Comparison of ENCODE assay signal across 25 cellular contexts in the genomic region with DNA sequence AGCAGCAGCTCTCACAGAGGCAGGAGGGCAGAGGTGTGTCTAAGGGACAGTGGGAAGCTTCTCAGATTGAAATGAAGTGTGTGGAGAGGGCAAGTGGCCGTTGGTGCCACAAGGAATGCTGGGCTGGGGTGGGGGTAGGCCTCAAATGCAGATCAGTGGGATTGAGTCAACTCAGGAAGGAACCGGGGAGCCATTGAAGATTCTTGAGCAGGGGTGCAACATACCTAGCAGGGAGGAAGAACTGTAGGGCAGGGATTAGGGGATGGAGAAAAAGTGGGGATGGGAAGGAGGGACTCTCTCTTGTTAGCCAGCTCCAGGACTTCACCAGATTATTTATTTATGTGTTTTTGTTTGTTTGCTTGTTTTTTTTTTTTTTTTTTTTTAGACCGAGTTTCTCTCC. TPM values are rescaled to one million over a fixed set of nuclear protein-coding genes. Genes with fewer than 3 reads are reported as not detected.
DNase-seq lines count a peak whose midpoint lies in the region; ATAC-seq and TF ChIP-seq lines count a peak whose summit lies in the region.
"Had no signal": no experiment of that assay in that cellular context is flagged by ENCODE, and none has a peak within 500 bp of the region (broad histone marks: within the 10 kb centered on the region; RNA-seq: fewer than 3 reads in every experiment).

No MANE protein-coding gene starts in this region.

- H3K36me3 ChIP-seq in OCI-LY3 (replicated peaks; ENCODE audit: low read depth, low read length) (no peaks in the 10 kb centered on the region), osteoblast (ENCODE audit: insufficient read depth, low read length) (no peaks in the 10 kb centered on the region)
- H3K36me3 ChIP-seq: transverse colon had no signal

- peaks cover 0 to 2% of the 10 kb centered on the region in 2 donors for H3K36me3 Mint-ChIP-seq in activated naive CD4-positive, alpha-beta T cell treated with anti-CD3 and anti-CD28 coated beads, Interleukin-2, amount 50 U/mL, for 72 hours
- H3K36me3 Mint-ChIP-seq in brain: no peaks in the 10 kb centered on the region
- H3K36me3 Mint-ChIP-seq: IgD-negative memory B cell had no signal

- H4K20me1 ChIP-seq in OCI-LY3 (ENCODE audit: insufficient read depth, low read length): no peaks in the 10 kb centered on the region
- H4K20me1 ChIP-seq in osteoblast (ENCODE audit: insufficient read depth, low read length): peaks cover 14% of the 10 kb centered on the region

- TF ChIP-seq CTCF in OCI-LY3 (IDR thresholded peaks at IDR 0.05; ENCODE audit: low read depth, low read length) (no peak), brain (conservative IDR thresholded peaks at IDR 0.05) (no peak), osteoblast (IDR thresholded peaks at IDR 0.05; ENCODE audit: extremely low read depth, low read depth, low read length) (no peak)

- H3K9me3 ChIP-seq in OCI-LY3 (ENCODE audit: insufficient read depth, low read length) (no peaks in the 10 kb centered on the region), osteoblast (ENCODE audit: low read depth, low read length) (no peaks in the 10 kb centered on the region)
- H3K9me3 ChIP-seq: Caco-2, transverse colon had no signal

- H3K27me3 Mint-ChIP-seq in brain: peaks cover 7% of the 10 kb centered on the region

- H3K4me1 ChIP-seq in OCI-LY3 (ENCODE audit: low read length) (peaks cover 44% of the 10 kb centered on the region), osteoblast (ENCODE audit: insufficient read depth, low read length) (peaks cover 20% of the 10 kb centered on the region)

- H3K27me3 ChIP-seq in OCI-LY3 (ENCODE audit: low read depth, low read length) (0 out of 2 replicates have a peak, but pooled peaks cover 7% of the 10 kb centered on the region), osteoblast (ENCODE audit: insufficient read depth, low read length) (no peaks in the 10 kb centered on the region)

- H3K4me3 ChIP-seq in OCI-LY3 (ENCODE audit: low read length) (no peak overlapping the region), osteoblast (ENCODE audit: insufficient read depth, low read length) (no peak overlapping the region)
- H3K4me3 ChIP-seq: A549, transverse colon had no signal

- DNase-seq in activated naive CD4-positive, alpha-beta T cell treated with anti-CD3 and anti-CD28 coated beads, Interleukin-2, amount 50 U/mL, for 72 hours (ENCODE audit: low spot score in 2 of 2): no peak
- no peak for DNase-seq in activated naive CD4-positive, alpha-beta T cell treated with Interleukin-2 at 50 U/mL for 16 hours
- DNase-seq in osteoblast (ENCODE audit: insufficient read length, low spot score, missing footprints) (peak; percentile 15), DMS79 treated with DMSO at 0.1 percent for 48 hours (lab: John Stamatoyannopoulos, UW) (no peak)
- DNase-seq: activated CD4-positive, alpha-beta memory T cell treated with anti-CD3 and anti-CD28 coated beads, Interleukin-2, amount 10 ng/mL, durations not matched to agents 7 days and 5 days; activated CD8-positive, alpha-beta memory T cell treated with anti-CD3 and anti-CD28 coated beads, Interleukin-2, amount 50 U/mL, for 48 hours; AML-193; amniotic stem cell; Caco-2; HFFc6; NCI-H1105 treated with DMSO at 0.1 percent for 48 hours; NCI-H1930; NCI-H526 treated with DMSO at 0.1 percent for 48 hours; retina; SHP77 treated with DMSO at 0.1 percent for 48 hours; small intestine; stimulated activated CD4-positive, alpha-beta T cell treated with anti-CD3 and anti-CD28 coated beads, Interleukin-1b, Interleukin-23, amount 100 ng/mL, for 48 hours; transverse colon had no signal

- H3K4me2 ChIP-seq in OCI-LY3 (ENCODE audit: low read length) (peak overlapping the region; percentile 92; the same call in 1 of the 2 replicates), osteoblast (ENCODE audit: insufficient read depth, low read length) (no peak overlapping the region)
- H3K4me2 ChIP-seq: A549 had no signal

- H2AFZ ChIP-seq in OCI-LY3 (ENCODE audit: low read depth, low read length) (no peak overlapping the region), osteoblast (ENCODE audit: low read length) (no peak overlapping the region)

- peak overlapping the region; percentile 47 to 59 for H3K27ac Mint-ChIP-seq in activated naive CD4-positive, alpha-beta T cell treated with anti-CD3 and anti-CD28 coated beads, Interleukin-2, amount 50 U/mL, for 72 hours
- H3K27ac Mint-ChIP-seq in brain: peak overlapping the region in 3 of 5 experiments; percentile 68 to 78 (median 78)
- H3K27ac Mint-ChIP-seq: activated CD4-positive, alpha-beta memory T cell treated with anti-CD3 and anti-CD28 coated beads, Interleukin-2, amount 10 ng/mL, durations not matched to agents 7 days and 5 days; HFFc6 had no signal

- H3K79me2 ChIP-seq in OCI-LY3 (ENCODE audit: low read length) (no peaks in the 10 kb centered on the region), osteoblast (ENCODE audit: insufficient read depth, low read length) (peaks cover 25% of the 10 kb centered on the region)

- no peaks in the 10 kb centered on the region for H3K9me3 Mint-ChIP-seq in activated naive CD4-positive, alpha-beta T cell treated with anti-CD3 and anti-CD28 coated beads, Interleukin-2, amount 50 U/mL, for 72 hours
- H3K9me3 Mint-ChIP-seq in brain: peaks cover 0 to 5% (median 0%) of the 10 kb centered on the region in 5 experiments
- H3K9me3 Mint-ChIP-seq: HFFc6 had no signal

- no peak for ATAC-seq in activated naive CD4-positive, alpha-beta T cell treated with anti-CD3 and anti-CD28 coated beads, Interleukin-2, amount 50 U/mL, for 72 hours
- no peak for ATAC-seq in GM18909 (IDR thresholded peaks at IDR 0.05; ENCODE audit: poor library complexity, unreplicated experiment)
- ATAC-seq in HG03571 (IDR thresholded peaks at IDR 0.05; ENCODE audit: unreplicated experiment): no peak
- ATAC-seq: A549, Panc1 had no signal

- peaks cover 56% of the 10 kb centered on the region for H3K4me1 Mint-ChIP-seq in brain

- H3K27ac ChIP-seq in OCI-LY3 (ENCODE audit: low read length) (no peak overlapping the region), osteoblast (ENCODE audit: low read depth, low read length) (no peak overlapping the region)
- H3K27ac ChIP-seq: transverse colon had no signal

- H3K4me3 Mint-ChIP-seq in brain: peak overlapping the region in 3 of 5 experiments; percentile 24 to 54 (median 39)
- H3K4me3 Mint-ChIP-seq: activated CD4-positive, alpha-beta memory T cell treated with anti-CD3 and anti-CD28 coated beads, Interleukin-2, amount 10 ng/mL, durations not matched to agents 7 days and 5 days; HFFc6 had no signal

- no peak overlapping the region; the same call in 1 of the 2 replicates for H3K9ac ChIP-seq in OCI-LY3 (ENCODE audit: low read length)

RNA-seq across cellular contexts. Expression of gene SEC14L2, which starts 2.9 kb away (rescaled TPM):
- total RNA-seq in activated naive CD4-positive, alpha-beta T cell treated with anti-CD3 and anti-CD28 coated beads, Interleukin-2, amount 50 U/mL, for 72 hours: 10 to 100 TPM; 13.9 to 16.3 TPM
- 25.3 TPM for polyA plus RNA-seq in brain (ENCODE audit: insufficient read depth, low read depth, low replicate concordance)
- total RNA-seq in osteoblast: 16.6 and 19.2 TPM in 2 replicates

RNA-seq across cellular contexts. Expression of gene RNF215, which starts 6.7 kb away (rescaled TPM):
- 10 to 100 TPM in 1 of 2 donors, 1 to 10 TPM in 1; 6.8 to 11.8 TPM for total RNA-seq in activated naive CD4-positive, alpha-beta T cell treated with anti-CD3 and anti-CD28 coated beads, Interleukin-2, amount 50 U/mL, for 72 hours
- 8.0 TPM for polyA plus RNA-seq in brain (ENCODE audit: insufficient read depth, low read depth, low replicate concordance)
- 20.6 and 23.6 TPM in 2 replicates for total RNA-seq in osteoblast

RNA-seq across cellular contexts. Expression of gene MTFP1, which starts 31.7 kb away (rescaled TPM):
- total RNA-seq in activated naive CD4-positive, alpha-beta T cell treated with anti-CD3 and anti-CD28 coated beads, Interleukin-2, amount 50 U/mL, for 72 hours: 10 to 100 TPM; 17.9 to 68.3 TPM
- 10.5 TPM for polyA plus RNA-seq in brain (ENCODE audit: insufficient read depth, low read depth, low replicate concordance)
- total RNA-seq in osteoblast: 5.3 and 6.9 TPM in 2 replicates

RNA-seq across cellular contexts. Expression of gene CCDC157, which starts 37.1 kb away (rescaled TPM):
- 1 to 10 TPM in 1 of 2 donors, not detected in 1; 2.9 TPM for total RNA-seq in activated naive CD4-positive, alpha-beta T cell treated with anti-CD3 and anti-CD28 coated beads, Interleukin-2, amount 50 U/mL, for 72 hours
- polyA plus RNA-seq in brain (ENCODE audit: insufficient read depth, low read depth, low replicate concordance): 5.1 TPM
- 2.9 TPM in 2 replicates for total RNA-seq in osteoblast

RNA-seq across cellular contexts. Expression of gene SF3A1, which starts 37.2 kb away (rescaled TPM):
- total RNA-seq in activated naive CD4-positive, alpha-beta T cell treated with anti-CD3 and anti-CD28 coated beads, Interleukin-2, amount 50 U/mL, for 72 hours: 100 to 1,000 TPM; 229 to 281 TPM
- polyA plus RNA-seq in brain (ENCODE audit: insufficient read depth, low read depth, low replicate concordance): 205 TPM
- total RNA-seq in osteoblast: 21.7 and 30.6 TPM in 2 replicates
